In the genomic region with DNA sequence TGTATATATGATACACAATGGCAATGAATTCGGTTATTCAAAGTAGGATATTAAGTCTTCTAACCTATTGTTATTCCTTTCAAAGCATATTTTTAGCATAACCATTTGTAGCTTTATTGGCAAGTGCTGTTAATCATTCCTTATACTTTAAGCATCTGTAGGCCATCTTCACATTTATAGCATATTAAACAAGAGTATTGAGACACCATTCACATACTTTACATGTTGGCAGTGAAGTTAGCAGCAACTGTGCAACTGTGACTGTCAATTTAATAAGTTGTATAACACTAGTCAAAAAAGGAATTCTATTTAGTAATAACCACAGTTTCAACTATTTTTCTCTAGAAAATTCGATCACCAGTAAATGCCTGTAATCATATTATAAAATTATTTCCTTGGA, we compare ENCODE assay signal across 17 cellular contexts.
DNase-seq lines count a peak whose midpoint lies in the region; ATAC-seq and TF ChIP-seq lines count a peak whose summit lies in the region.
"Had no signal": no experiment of that assay in that cellular context is flagged by ENCODE, and none has a peak within 500 bp of the region (broad histone marks: within the 10 kb centered on the region; RNA-seq: fewer than 3 reads in every experiment).

No MANE protein-coding gene starts in this region.

- H4K20me1 ChIP-seq in smooth muscle cell (ENCODE audit: low read depth) = no peaks in the 10 kb centered on the region

- H3K4me1 ChIP-seq in SJCRH30 (peaks cover 15% of the 10 kb centered on the region), mesenchymal stem cell (ENCODE audit: control insufficient read depth, insufficient read depth, low read depth, low read length) (no peaks in the 10 kb centered on the region), smooth muscle cell (ENCODE audit: low read depth) (peaks cover 8% of the 10 kb centered on the region)

- no peaks in the 10 kb centered on the region for H3K79me2 ChIP-seq in smooth muscle cell (ENCODE audit: low read depth)
- H3K79me2 ChIP-seq: hepatocyte had no signal

- no peak for DNase-seq in AG04449 (ENCODE audit: low read depth, low spot score)
- no peak for DNase-seq in SJCRH30
- no peak for DNase-seq in mesenchymal stem cell
- DNase-seq in smooth muscle cell (lab: John Stamatoyannopoulos, UW; ENCODE audit: unreplicated experiment) = no peak
- DNase-seq in SIG-M5 treated with dmso at 0.1 percent for 504 hours (lab: John Stamatoyannopoulos, UW; ENCODE audit: unreplicated experiment) = no peak
- DNase-seq in NCI-H146 treated with DMSO at 0.1 percent for 48 hours (lab: John Stamatoyannopoulos, UW; ENCODE audit: unreplicated experiment) = no peak
- DNase-seq: activated CD4-positive, alpha-beta T cell treated with anti-CD3 and anti-CD28 coated beads, Interleukin-2, amount 50 U/mL, for 48 hours; activated T-cell treated with anti-CD3 and anti-CD28 coated beads, Interleukin-2, amount 50 U/mL, for 4 hours; brain microvascular endothelial cell; erythroblast; NCI-H187; NCI-H446; upper lobe of left lung had no signal

- TF ChIP-seq CTCF in AG04449 (IDR thresholded peaks at IDR 0.05; ENCODE audit: insufficient read depth, low read length, missing control alignments) = no peak
- no peak for TF ChIP-seq CTCF in smooth muscle cell (IDR thresholded peaks at IDR 0.05; ENCODE audit: borderline replicate concordance, insufficient read depth, poor library complexity, severe bottlenecking)

- POLR2A ChIA-PET in AG04449 (lab: Yijun Ruan, JAX) = interaction anchor here (0.6 to 2.2 kb wide), 3 partner anchors 12 to 271 kb away, joined by 3 to 5 read pairs (median 4); no protein-coding TSS in a partner anchor

- peak overlapping the region; percentile 68 for H3K4me3 ChIP-seq in AG04449 (ENCODE audit: low read depth, low read length)
- peak overlapping the region; percentile 57 for H3K4me3 ChIP-seq in SJCRH30
- H3K4me3 ChIP-seq in mesenchymal stem cell (ENCODE audit: insufficient read depth in 1 of 2, low read depth in 1 of 2, low read length in 2 of 2) = peak overlapping the region in 1 of 2 experiments; percentile 79
- no peak overlapping the region for H3K4me3 ChIP-seq in smooth muscle cell
- H3K4me3 ChIP-seq: hepatocyte had no signal

- H2AFZ ChIP-seq in mesenchymal stem cell (ENCODE audit: low read depth, low read length) (no peak overlapping the region), smooth muscle cell (ENCODE audit: low read depth) (no peak overlapping the region)
- H2AFZ ChIP-seq: hepatocyte had no signal

- H4K8ac ChIP-seq in mesenchymal stem cell (ENCODE audit: low read length) = no peak overlapping the region

- H2BK120ac ChIP-seq in mesenchymal stem cell (ENCODE audit: low read depth, low read length) = no peak overlapping the region

- H3K9ac ChIP-seq in mesenchymal stem cell (ENCODE audit: low read length) = peak overlapping the region; percentile 93
- no peak overlapping the region for H3K9ac ChIP-seq in smooth muscle cell (ENCODE audit: low read depth)

- no peaks in the 10 kb centered on the region for H3F3A ChIP-seq in smooth muscle cell (ENCODE audit: low read depth)

- H3K27ac ChIP-seq in SJCRH30 (peak overlapping the region; percentile 35), mesenchymal stem cell (ENCODE audit: low read length, poor library complexity, severe bottlenecking) (no peak overlapping the region), smooth muscle cell (ENCODE audit: low read depth) (no peak overlapping the region)
- H3K27ac ChIP-seq: brain microvascular endothelial cell, hepatocyte, VCaP had no signal

- H3K4ac ChIP-seq in mesenchymal stem cell (ENCODE audit: low read depth in 1 of 2, low read length in 2 of 2) = no peak overlapping the region

- no CpG with 5 or more reads among the region's 2 CpGs for WGBS in mesenchymal stem cell
- WGBS in smooth muscle cell (ENCODE audit: low lambda C conversion rate) = 95% methylated on average over 2 of the region's 2 CpGs

- no peak overlapping the region for H3K23ac ChIP-seq in mesenchymal stem cell (ENCODE audit: low read length in 2 of 2)

- H4K91ac ChIP-seq in mesenchymal stem cell (ENCODE audit: low read length) = no peak overlapping the region

- H3K27me3 ChIP-seq in SJCRH30 = no peaks in the 10 kb centered on the region
- no peaks in the 10 kb centered on the region for H3K27me3 ChIP-seq in mesenchymal stem cell (ENCODE audit: control insufficient read depth in 1 of 2, insufficient read depth in 1 of 2, low read length in 2 of 2)
- no peaks in the 10 kb centered on the region for H3K27me3 ChIP-seq in smooth muscle cell (ENCODE audit: low read depth)
- H3K27me3 ChIP-seq: brain microvascular endothelial cell, hepatocyte, upper lobe of left lung had no signal

- H2BK12ac ChIP-seq in mesenchymal stem cell (ENCODE audit: low read length in 2 of 2) = no peak overlapping the region

- H3K4me2 ChIP-seq in mesenchymal stem cell (ENCODE audit: low read length, poor library complexity, severe bottlenecking) (no peak overlapping the region), smooth muscle cell (peak overlapping the region; percentile 25)
- H3K4me2 ChIP-seq: hepatocyte had no signal

- H2BK5ac ChIP-seq in mesenchymal stem cell (ENCODE audit: low read depth, low read length, poor library complexity, severe bottlenecking) = no peak overlapping the region

- no peak overlapping the region for H2AK5ac ChIP-seq in mesenchymal stem cell (ENCODE audit: low read length, severe bottlenecking)

- CTCF ChIA-PET in AG04449 (lab: Yijun Ruan, JAX) = interaction anchor here (1.3 to 1.6 kb wide), 2 partner anchors 14 to 46 kb away, joined by 3 read pairs; no protein-coding TSS in a partner anchor

- peaks cover 13% of the 10 kb centered on the region for H3K36me3 ChIP-seq in SJCRH30
- peaks cover 0 to 34% of the 10 kb centered on the region in 2 experiments for H3K36me3 ChIP-seq in mesenchymal stem cell (ENCODE audit: control insufficient read depth in 1 of 2, insufficient read depth in 2 of 2, low read depth in 1 of 2, low read length in 2 of 2)
- no peaks in the 10 kb centered on the region for H3K36me3 ChIP-seq in smooth muscle cell (ENCODE audit: low read depth)
- H3K36me3 ChIP-seq: brain microvascular endothelial cell had no signal

- ATAC-seq in GM21526 (IDR thresholded peaks at IDR 0.05; ENCODE audit: low FRiP score, unreplicated experiment) (no peak), HG03045 (IDR thresholded peaks at IDR 0.05; ENCODE audit: unreplicated experiment) (no peak)
- ATAC-seq: activated T-cell treated with anti-CD3 and anti-CD28 coated beads, Interleukin-2, amount 50 U/mL, for 4 hours had no signal

- no peak overlapping the region for H3K14ac ChIP-seq in mesenchymal stem cell (ENCODE audit: low read length in 2 of 2)

- H3K79me1 ChIP-seq in mesenchymal stem cell (replicated peaks; ENCODE audit: low read length, poor library complexity, severe bottlenecking) = no peaks in the 10 kb centered on the region

- no peak overlapping the region for H3K18ac ChIP-seq in mesenchymal stem cell (ENCODE audit: low read depth in 1 of 2, low read length in 2 of 2)

- H3K9me3 ChIP-seq in SJCRH30 (replicated peaks) (no peaks in the 10 kb centered on the region), mesenchymal stem cell (ENCODE audit: control insufficient read depth, low read length) (no peaks in the 10 kb centered on the region), smooth muscle cell (replicated peaks; ENCODE audit: low read depth) (no peaks in the 10 kb centered on the region)
- H3K9me3 ChIP-seq: upper lobe of left lung had no signal

- no peak overlapping the region for H2BK15ac ChIP-seq in mesenchymal stem cell (ENCODE audit: low read depth, poor library complexity, severe bottlenecking)
